Comparison of ENCODE assay signal across 8 cellular contexts in genomic region chr5:174793684-174794328, GRCh38.
DNase-seq lines count a peak whose midpoint lies in the region; ATAC-seq lines count a peak whose summit lies in the region.

No MANE protein-coding gene starts in this region.

- ATAC-seq in GM21526 (IDR thresholded peaks at IDR 0.05; ENCODE audit: low FRiP score, unreplicated experiment), result peak; percentile 74
- peak; percentile 99 for ATAC-seq in left lobe of liver

- DNase-seq in DMS 273 treated with DMSO at 0.1 percent for 48 hours (lab: John Stamatoyannopoulos, UW) (peak; percentile 0), NAMALWA (ENCODE audit: low spot score) (peak; percentile 59), cerebellum (ENCODE audit: low spot score) (peak; percentile 10), left lobe of liver (ENCODE audit: low spot score) (peak; percentile 60), H4 (ENCODE audit: low spot score) (no peak)
- peak; percentile 15 for DNase-seq in activated CD4-positive, alpha-beta T cell treated with anti-CD3 and anti-CD28 coated beads for 1 hour
- DNase-seq in stimulated activated CD4-positive, alpha-beta T cell treated with anti-CD3 and anti-CD28 coated beads, Interleukin-4, amount 100 ng/mL, for 1 hour, result peak; percentile 45
